In the genomic region with DNA sequence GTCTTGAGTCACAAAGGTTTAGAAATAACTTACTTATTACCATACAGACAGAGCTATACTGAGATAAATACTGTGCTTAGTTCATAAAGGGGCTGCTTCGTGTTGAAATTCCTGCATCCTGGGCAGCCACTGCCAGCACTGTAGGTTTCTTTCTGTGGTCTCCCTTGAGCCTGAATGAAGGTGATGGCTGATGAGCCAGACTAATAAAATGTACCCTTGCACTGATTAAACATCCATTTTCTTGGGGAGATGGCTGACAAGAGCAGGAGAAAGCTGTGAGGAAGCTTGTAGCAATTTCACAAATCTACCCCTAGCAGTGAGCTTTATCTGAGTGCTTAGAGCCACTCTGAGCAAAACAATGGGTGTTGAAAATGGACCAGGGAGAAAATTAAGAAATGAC, we compare ENCODE assay signal across 1 cellular context.
TF ChIP-seq lines count a peak whose summit lies in the region.

No MANE protein-coding gene starts in this region.

TF ChIP-seq in neural cell, 6 proteins besides CTCF, POLR2A, EP300 and RAD21 (continued from another document):
- TF ChIP-seq, protein P1, sequence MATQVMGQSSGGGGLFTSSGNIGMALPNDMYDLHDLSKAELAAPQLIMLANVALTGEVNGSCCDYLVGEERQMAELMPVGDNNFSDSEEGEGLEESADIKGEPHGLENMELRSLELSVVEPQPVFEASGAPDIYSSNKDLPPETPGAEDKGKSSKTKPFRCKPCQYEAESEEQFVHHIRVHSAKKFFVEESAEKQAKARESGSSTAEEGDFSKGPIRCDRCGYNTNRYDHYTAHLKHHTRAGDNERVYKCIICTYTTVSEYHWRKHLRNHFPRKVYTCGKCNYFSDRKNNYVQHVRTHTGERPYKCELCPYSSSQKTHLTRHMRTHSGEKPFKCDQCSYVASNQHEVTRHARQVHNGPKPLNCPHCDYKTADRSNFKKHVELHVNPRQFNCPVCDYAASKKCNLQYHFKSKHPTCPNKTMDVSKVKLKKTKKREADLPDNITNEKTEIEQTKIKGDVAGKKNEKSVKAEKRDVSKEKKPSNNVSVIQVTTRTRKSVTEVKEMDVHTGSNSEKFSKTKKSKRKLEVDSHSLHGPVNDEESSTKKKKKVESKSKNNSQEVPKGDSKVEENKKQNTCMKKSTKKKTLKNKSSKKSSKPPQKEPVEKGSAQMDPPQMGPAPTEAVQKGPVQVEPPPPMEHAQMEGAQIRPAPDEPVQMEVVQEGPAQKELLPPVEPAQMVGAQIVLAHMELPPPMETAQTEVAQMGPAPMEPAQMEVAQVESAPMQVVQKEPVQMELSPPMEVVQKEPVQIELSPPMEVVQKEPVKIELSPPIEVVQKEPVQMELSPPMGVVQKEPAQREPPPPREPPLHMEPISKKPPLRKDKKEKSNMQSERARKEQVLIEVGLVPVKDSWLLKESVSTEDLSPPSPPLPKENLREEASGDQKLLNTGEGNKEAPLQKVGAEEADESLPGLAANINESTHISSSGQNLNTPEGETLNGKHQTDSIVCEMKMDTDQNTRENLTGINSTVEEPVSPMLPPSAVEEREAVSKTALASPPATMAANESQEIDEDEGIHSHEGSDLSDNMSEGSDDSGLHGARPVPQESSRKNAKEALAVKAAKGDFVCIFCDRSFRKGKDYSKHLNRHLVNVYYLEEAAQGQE (IDR thresholded peaks at IDR 0.05; ENCODE audit: borderline replicate concordance) = no peak
TF ChIP-seq in neural cell: peak in this region for 0.
